1 cellular context compared by ENCODE assay signal in genomic region chr9:127407505-127407868, GRCh38.
TF ChIP-seq lines count a peak whose summit lies in the region.

No MANE protein-coding gene starts in this region.

TF ChIP-seq in GM23338, 12 proteins besides CTCF, POLR2A, EP300 and RAD21:
- TF ChIP-seq POLR2AphosphoS5 (IDR thresholded peaks at IDR 0.05; ENCODE audit: low read depth): no peak
- no peak for TF ChIP-seq EZH2 (IDR thresholded peaks at IDR 0.05; ENCODE audit: low read depth, unreplicated experiment)
- TF ChIP-seq ZNF462 (CRISPR knock-in tag; IDR thresholded peaks at IDR 0.05): no peak
- TF ChIP-seq JUNB (IDR thresholded peaks at IDR 0.05; ENCODE audit: unreplicated experiment): no peak
- no peak for TF ChIP-seq NANOG (IDR thresholded peaks at IDR 0.05; ENCODE audit: borderline replicate concordance)
- no peak for TF ChIP-seq STAT1 (IDR thresholded peaks at IDR 0.05; ENCODE audit: unreplicated experiment)
- TF ChIP-seq ZNF114 (CRISPR knock-in tag; IDR thresholded peaks at IDR 0.05): no peak
- no peak for TF ChIP-seq EZH2phosphoT487 (IDR thresholded peaks at IDR 0.05; ENCODE audit: unreplicated experiment)
TF ChIP-seq in GM23338: peak in this region for 0.
